ENCODE assay signal across 17 cellular contexts in genomic region chr12:125776212-125776611, GRCh38.
"Had no signal": no experiment of that assay in that cellular context is flagged by ENCODE, and none has a peak within 500 bp of the region (broad histone marks: within the 10 kb centered on the region; RNA-seq: fewer than 3 reads in every experiment).

No MANE protein-coding gene starts in this region.

- H3K9me3 Mint-ChIP-seq: activated B cell treated with CpG ODN at 0.5 μM for 24 hours; activated CD4-positive, alpha-beta T cell treated with anti-CD3 and anti-CD28 coated beads, Interleukin-2, amount 10 ng/mL, durations not matched to agents 24 days and 14 days; activated CD4-positive, alpha-beta T cell treated with anti-CD3 and anti-CD28 coated beads, Interleukin-2, amount 10 ng/mL, durations not matched to agents 7 days and 5 days; activated CD8-positive, alpha-beta T cell treated with anti-CD3 and anti-CD28 coated beads for 36 hours; T-helper 1 cell treated with Interleukin-12 subunit alpha and Interleukin-12 subunit beta and Interleukin-4 antibody, amounts not matched to agents 30 μg/mL and 1 μg/mL, for 36 hours; T-helper 2 cell treated with Interferon-gamma antibody and Interleukin-4, amounts not matched to agents 5 μg/mL and 100 μg/mL, for 36 hours had no signal

- H3K4me1 Mint-ChIP-seq: activated B cell treated with CpG ODN at 0.5 μM for 24 hours; activated CD4-positive, alpha-beta memory T cell treated with anti-CD3 and anti-CD28 coated beads, Interleukin-2, amount 10 ng/mL, durations not matched to agents 7 days and 5 days; activated CD4-positive, alpha-beta T cell treated with anti-CD3 and anti-CD28 coated beads for 36 hours; activated CD4-positive, alpha-beta T cell treated with anti-CD3 and anti-CD28 coated beads, Interleukin-2, amount 10 ng/mL, durations not matched to agents 24 days and 14 days; activated CD4-positive, alpha-beta T cell treated with anti-CD3 and anti-CD28 coated beads, Interleukin-2, amount 10 ng/mL, durations not matched to agents 7 days and 5 days; activated CD8-positive, alpha-beta memory T cell treated with anti-CD3 and anti-CD28 coated beads, Interleukin-2, amount 10 ng/mL, durations not matched to agents 7 days and 5 days; T-cell; T-helper 17 cell; WTC11 had no signal

- H3K36me3 Mint-ChIP-seq: activated CD4-positive, alpha-beta memory T cell treated with anti-CD3 and anti-CD28 coated beads for 36 hours; activated CD8-positive, alpha-beta memory T cell treated with anti-CD3 and anti-CD28 coated beads, Interleukin-2, amount 10 ng/mL, durations not matched to agents 7 days and 5 days; T-cell had no signal

- H3K27me3 Mint-ChIP-seq: activated B cell treated with CpG ODN at 0.5 μM for 24 hours; activated CD4-positive, alpha-beta memory T cell treated with anti-CD3 and anti-CD28 coated beads, Interleukin-2, amount 10 ng/mL, durations not matched to agents 7 days and 5 days; activated CD4-positive, alpha-beta T cell treated with anti-CD3 and anti-CD28 coated beads, Interleukin-2, amount 10 ng/mL, durations not matched to agents 24 days and 14 days; activated CD4-positive, alpha-beta T cell treated with anti-CD3 and anti-CD28 coated beads, Interleukin-2, amount 10 ng/mL, durations not matched to agents 7 days and 5 days; activated CD8-positive, alpha-beta memory T cell treated with anti-CD3 and anti-CD28 coated beads, Interleukin-2, amount 10 ng/mL, durations not matched to agents 7 days and 5 days; T-cell; T-helper 17 cell had no signal

- H3K27ac Mint-ChIP-seq: activated B cell treated with CpG ODN at 0.5 μM for 24 hours; activated CD4-positive, alpha-beta memory T cell treated with anti-CD3 and anti-CD28 coated beads for 36 hours; activated CD4-positive, alpha-beta memory T cell treated with anti-CD3 and anti-CD28 coated beads, Interleukin-2, amount 10 ng/mL, durations not matched to agents 7 days and 5 days; activated CD4-positive, alpha-beta T cell treated with anti-CD3 and anti-CD28 coated beads for 36 hours; activated CD4-positive, alpha-beta T cell treated with anti-CD3 and anti-CD28 coated beads, Interleukin-2, amount 10 ng/mL, durations not matched to agents 24 days and 14 days; activated CD4-positive, alpha-beta T cell treated with anti-CD3 and anti-CD28 coated beads, Interleukin-2, amount 10 ng/mL, durations not matched to agents 7 days and 5 days; activated CD8-positive, alpha-beta memory T cell treated with anti-CD3 and anti-CD28 coated beads, Interleukin-2, amount 10 ng/mL, durations not matched to agents 7 days and 5 days; activated CD8-positive, alpha-beta T cell treated with anti-CD3 and anti-CD28 coated beads for 36 hours; activated CD8-positive, alpha-beta T cell treated with anti-CD3 and anti-CD28 coated beads, Interleukin-2, amount 10 ng/mL, durations not matched to agents 7 days and 5 days; T-cell; T-helper 1 cell treated with Interleukin-12 subunit alpha and Interleukin-12 subunit beta and Interleukin-4 antibody, amounts not matched to agents 30 μg/mL and 1 μg/mL, for 36 hours; T-helper 17 cell; T-helper 2 cell treated with Interferon-gamma antibody and Interleukin-4, amounts not matched to agents 5 μg/mL and 100 μg/mL, for 36 hours; WTC11 had no signal

- H3K27ac ChIP-seq: VCaP, WERI-Rb-1 had no signal

- H3K36me3 ChIP-seq: WERI-Rb-1 had no signal

- H3K4me3 Mint-ChIP-seq: activated B cell treated with CpG ODN at 0.5 μM for 24 hours; activated CD4-positive, alpha-beta memory T cell treated with anti-CD3 and anti-CD28 coated beads for 36 hours; activated CD4-positive, alpha-beta memory T cell treated with anti-CD3 and anti-CD28 coated beads, Interleukin-2, amount 10 ng/mL, durations not matched to agents 7 days and 5 days; activated CD4-positive, alpha-beta T cell treated with anti-CD3 and anti-CD28 coated beads for 36 hours; activated CD4-positive, alpha-beta T cell treated with anti-CD3 and anti-CD28 coated beads, Interleukin-2, amount 10 ng/mL, durations not matched to agents 24 days and 14 days; activated CD4-positive, alpha-beta T cell treated with anti-CD3 and anti-CD28 coated beads, Interleukin-2, amount 10 ng/mL, durations not matched to agents 7 days and 5 days; activated CD8-positive, alpha-beta memory T cell treated with anti-CD3 and anti-CD28 coated beads, Interleukin-2, amount 10 ng/mL, durations not matched to agents 7 days and 5 days; activated CD8-positive, alpha-beta T cell treated with anti-CD3 and anti-CD28 coated beads for 36 hours; activated CD8-positive, alpha-beta T cell treated with anti-CD3 and anti-CD28 coated beads, Interleukin-2, amount 10 ng/mL, durations not matched to agents 7 days and 5 days; T-cell; T-helper 1 cell treated with Interleukin-12 subunit alpha and Interleukin-12 subunit beta and Interleukin-4 antibody, amounts not matched to agents 30 μg/mL and 1 μg/mL, for 36 hours; T-helper 17 cell; T-helper 2 cell treated with Interferon-gamma antibody and Interleukin-4, amounts not matched to agents 5 μg/mL and 100 μg/mL, for 36 hours; WTC11 had no signal

- ATAC-seq: activated CD4-positive, alpha-beta T cell treated with anti-CD3 and anti-CD28 coated beads for 36 hours; activated CD4-positive, CD25-positive, alpha-beta regulatory T cell treated with anti-CD3 and anti-CD28 coated beads, Interleukin-2, amount 50 U/mL, for 24 hours; activated CD8-positive, alpha-beta memory T cell treated with anti-CD3 and anti-CD28 coated beads, Interleukin-2, amount 10 ng/mL, durations not matched to agents 7 days and 5 days; activated CD8-positive, alpha-beta T cell treated with anti-CD3 and anti-CD28 coated beads for 36 hours; activated CD8-positive, alpha-beta T cell treated with anti-CD3 and anti-CD28 coated beads, Interleukin-2, amount 10 ng/mL, durations not matched to agents 7 days and 5 days; T-cell; T-helper 17 cell; WTC11 had no signal
